8 cellular contexts compared by ENCODE assay signal in genomic region chr6:17015551-17016381, GRCh38.
A peak's percentile ranks its signal among the peaks of the same experiment; 100 is the strongest.
DNase-seq lines count a peak whose midpoint lies in the region; ATAC-seq and TF ChIP-seq lines count a peak whose summit lies in the region.

No MANE protein-coding gene starts in this region.

- peak overlapping the region; percentile 70 for H3K4me3 Mint-ChIP-seq in activated naive CD8-positive, alpha-beta T cell treated with anti-CD3 and anti-CD28 coated beads for 36 hours

- TF ChIP-seq CTCF in kidney epithelial cell (IDR thresholded peaks at IDR 0.05; ENCODE audit: insufficient read depth, low read length, poor library complexity, severe bottlenecking), result no peak

- H3K4me1 ChIP-seq in HUES6 (ENCODE audit: control insufficient read depth, insufficient read depth, low read length), result peaks cover 12% of the 10 kb centered on the region

- DNase-seq in activated naive CD8-positive, alpha-beta T cell treated with anti-CD3 and anti-CD28 coated beads for 36 hours, result peak; percentile 49
- DNase-seq in kidney epithelial cell (ENCODE audit: low read depth) (no peak), OCI-M1 (lab: John Stamatoyannopoulos, UW) (no peak), SKM-1 (lab: John Stamatoyannopoulos, UW; ENCODE audit: unreplicated experiment) (no peak)
- DNase-seq in stimulated activated CD8-positive, alpha-beta memory T cell treated with anti-CD3 and anti-CD28 coated beads, Interleukin-4, amount 100 ng/mL, for 1 hour (ENCODE audit: low read depth in 2 of 2, low spot score in 1 of 2), result peak; percentile 2 to 15

- H3K27ac Mint-ChIP-seq in activated naive CD8-positive, alpha-beta T cell treated with anti-CD3 and anti-CD28 coated beads for 36 hours, result no peak overlapping the region

- H3K36me3 ChIP-seq in HUES6 (ENCODE audit: control insufficient read depth, insufficient read depth, low read length) (no peaks in the 10 kb centered on the region), kidney epithelial cell (ENCODE audit: control insufficient read depth, insufficient read depth, low read length) (no peaks in the 10 kb centered on the region)

- no peak overlapping the region for H3K27ac ChIP-seq in HUES6 (ENCODE audit: low read depth, low read length)

- H3K27me3 ChIP-seq in HUES6 (ENCODE audit: control insufficient read depth, insufficient read depth, low read length) (no peaks in the 10 kb centered on the region), kidney epithelial cell (ENCODE audit: control insufficient read depth, insufficient read depth, low read length) (no peaks in the 10 kb centered on the region)

- no peak for ATAC-seq in GM21576 (IDR thresholded peaks at IDR 0.05; ENCODE audit: unreplicated experiment)
- no peak for ATAC-seq in GM19351 (IDR thresholded peaks at IDR 0.05; ENCODE audit: unreplicated experiment)

- H3K9ac ChIP-seq in HUES6 (ENCODE audit: low read length), result no peak overlapping the region

- H3K4me3 ChIP-seq in HUES6 (ENCODE audit: low read depth, low read length) (peak overlapping the region; percentile 63), kidney epithelial cell (ENCODE audit: low read depth, low read length) (peak overlapping the region; percentile 43)

- peaks cover 16% of the 10 kb centered on the region for H3K27me3 Mint-ChIP-seq in activated naive CD8-positive, alpha-beta T cell treated with anti-CD3 and anti-CD28 coated beads for 36 hours

- H3K9me3 ChIP-seq in HUES6 (ENCODE audit: control insufficient read depth, insufficient read depth, low read depth, low read length), result peaks cover 4% of the 10 kb centered on the region; the same call in 1 of the 2 replicates

- peaks cover 12% of the 10 kb centered on the region for H3K4me1 Mint-ChIP-seq in activated naive CD8-positive, alpha-beta T cell treated with anti-CD3 and anti-CD28 coated beads for 36 hours

- H3K9me3 Mint-ChIP-seq in activated naive CD8-positive, alpha-beta T cell treated with anti-CD3 and anti-CD28 coated beads for 36 hours, result peaks cover 7% of the 10 kb centered on the region

- H3K36me3 Mint-ChIP-seq in activated naive CD8-positive, alpha-beta T cell treated with anti-CD3 and anti-CD28 coated beads for 36 hours, result no peaks in the 10 kb centered on the region

Comparison
In these comparisons a context has a peak if more than half of its experiments do, and no peak if none do; other contexts are left out.
1. DNase-seq: peak in activated naive CD8-positive, alpha-beta T cell treated with anti-CD3 and anti-CD28 coated beads for 36 hours (single experiment) and stimulated activated CD8-positive, alpha-beta memory T cell treated with anti-CD3 and anti-CD28 coated beads, Interleukin-4, amount 100 ng/mL, for 1 hour (2 of 2); none in kidney epithelial cell (single experiment), OCI-M1 (single experiment) and SKM-1 (single experiment).